Comparison of ENCODE assay signal across 8 cellular contexts in the genomic region with DNA sequence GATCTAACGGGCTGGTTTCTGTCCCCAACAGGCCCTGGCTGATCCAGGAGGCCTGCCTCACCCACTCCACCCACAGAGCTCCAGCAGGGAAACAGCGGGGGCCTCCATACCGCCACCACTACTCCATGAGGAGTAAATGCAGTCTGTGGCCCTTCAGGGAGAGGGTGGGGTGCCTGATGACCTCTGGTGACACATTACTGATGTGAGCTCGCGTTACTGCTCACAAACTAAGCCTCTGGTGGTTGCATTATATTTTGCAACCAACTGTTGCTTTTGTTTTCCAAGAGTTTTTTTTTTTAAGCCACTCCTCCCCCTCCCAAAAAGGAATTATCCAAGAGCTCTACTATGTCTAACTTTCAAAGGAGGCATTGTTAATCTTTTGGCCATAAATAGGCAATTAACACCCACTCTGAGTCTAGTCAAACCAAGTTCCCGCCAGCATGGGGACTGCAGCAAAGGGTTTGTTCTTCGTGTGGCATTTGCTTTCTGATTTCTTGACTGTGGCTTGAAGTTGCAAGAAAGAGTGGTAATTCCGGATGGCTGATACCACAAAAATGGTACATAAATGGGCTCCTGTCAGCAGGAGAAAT.
DNase-seq lines count a peak whose midpoint lies in the region; ATAC-seq and TF ChIP-seq lines count a peak whose summit lies in the region.

No MANE protein-coding gene starts in this region.

- H3K9me3 ChIP-seq in HUES48 (ENCODE audit: control insufficient read depth, insufficient read depth, low read length) (no peaks in the 10 kb centered on the region), stomach (no peaks in the 10 kb centered on the region)

- no peak for TF ChIP-seq POLR2A in stomach (IDR thresholded peaks at IDR 0.05)

- H3K27ac ChIP-seq in HUES48 (ENCODE audit: low read depth, low read length) (peak overlapping the region; percentile 16), stomach (peak overlapping the region in 3 of 5 donors; percentile 29 to 47 (median 47))

- intact Hi-C loops in stomach (cut with DNase I; ENCODE audit: low total_unique reads) = no loop called here

- peak; percentile 88 for DNase-seq in AG08395 (ENCODE audit: low spot score)
- DNase-seq in amygdala (lab: John Stamatoyannopoulos, UW) = peak in 48 of 56 donors; percentile 23 to 91 (median 74)
- peak; percentile 69 for DNase-seq in iPS-NIHi7 (ENCODE audit: extremely low spot score)
- DNase-seq in stomach = no peak

- no peaks in the 10 kb centered on the region for H3K27me3 ChIP-seq in HUES48 (ENCODE audit: control insufficient read depth, insufficient read depth, low read length)
- H3K27me3 ChIP-seq in stomach = no peaks in the 10 kb centered on the region

- no peaks in the 10 kb centered on the region for H3K36me3 ChIP-seq in HUES48 (ENCODE audit: control insufficient read depth, insufficient read depth, low read length)
- H3K36me3 ChIP-seq in stomach = peaks cover 3 to 24% (median 15%) of the 10 kb centered on the region in 4 donors

- no peak overlapping the region for H3K9ac ChIP-seq in HUES48 (ENCODE audit: low read depth, low read length)

- H3K4me3 ChIP-seq in HUES48 (ENCODE audit: low read depth, low read length) (no peak overlapping the region), stomach (no peak overlapping the region)

- 57 to 67% (median 63%) methylated on average over 8 of the region's 8 CpGs for WGBS in stomach, 5 donors

- H3K4me1 ChIP-seq in HUES48 (ENCODE audit: control insufficient read depth, insufficient read depth, low read length) (peaks cover 16% of the 10 kb centered on the region; the same call in 1 of the 2 replicates), stomach (peaks cover 33 to 96% (median 86%) of the 10 kb centered on the region in 4 donors)

- TF ChIP-seq EP300 in stomach (IDR thresholded peaks at IDR 0.05) = no peak

- no peak for ATAC-seq in GM19324 (IDR thresholded peaks at IDR 0.05; ENCODE audit: low FRiP score, unreplicated experiment)
- no peak for ATAC-seq in HG02798 (IDR thresholded peaks at IDR 0.05; ENCODE audit: poor library complexity, unreplicated experiment)
- ATAC-seq in GM19351 (IDR thresholded peaks at IDR 0.05; ENCODE audit: unreplicated experiment) = no peak

- peak in 1 of 7 experiments; percentile 5 for TF ChIP-seq CTCF in stomach (IDR thresholded peaks at IDR 0.05)
